Comparison of ENCODE assay signal across 4 cellular contexts in the genomic region with DNA sequence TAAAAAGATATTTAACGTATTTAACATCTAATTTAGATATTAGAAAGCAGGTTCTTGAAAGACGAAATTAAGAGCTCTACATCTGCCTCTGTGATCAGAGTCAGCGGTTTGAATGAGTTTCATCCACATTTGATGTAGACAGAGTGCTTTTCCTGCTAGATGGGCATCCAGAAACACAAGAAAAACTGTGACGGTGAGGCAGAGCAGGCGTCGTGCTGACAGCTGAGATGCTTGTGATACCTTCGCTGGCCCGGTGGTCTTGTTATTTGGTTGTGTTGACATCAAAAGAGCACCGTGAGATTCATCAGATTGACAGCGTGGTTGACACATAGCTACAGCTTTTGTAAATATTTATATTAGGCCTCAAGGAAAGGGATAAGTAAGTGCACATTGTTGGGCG.
"Had no signal": no experiment of that assay in that cellular context is flagged by ENCODE, and none has a peak within 500 bp of the region (broad histone marks: within the 10 kb centered on the region; RNA-seq: fewer than 3 reads in every experiment).

No MANE protein-coding gene starts in this region.

- H3K27ac Mint-ChIP-seq: GM23338, H9 had no signal

- H2AFZ ChIP-seq: GM23338 had no signal

- H3K4me2 ChIP-seq: GM23338 had no signal

- H3K4me1 Mint-ChIP-seq: GM23338, H9 had no signal

- H3K4me3 Mint-ChIP-seq: GM23338, H9 had no signal

- H3K9me3 Mint-ChIP-seq: GM23338 had no signal

- ATAC-seq: GM23338 had no signal

- DNase-seq: H9, HCEC 1CT, IMR-90 had no signal

- H3K4me3 ChIP-seq: GM23338 had no signal
